Comparison of ENCODE assay signal across 8 cellular contexts in genomic region chr19:9818734-9819589, GRCh38. TPM values are rescaled to one million over a fixed set of nuclear protein-coding genes. Genes with fewer than 3 reads are reported as not detected.
A peak's percentile ranks its signal among the peaks of the same experiment; 100 is the strongest.
DNase-seq lines count a peak whose midpoint lies in the region; ATAC-seq and TF ChIP-seq lines count a peak whose summit lies in the region.

FBXL12 (minus strand) TSS chr19:9819079; CDS start chr19:9818813, 266 bp downstream.

- DNase-seq in GM23338 (ENCODE audit: low spot score), result peak; percentile 100
- peak; percentile 96 for DNase-seq in LNCaP clone FGC (ENCODE audit: low read depth)
- peak; percentile 96 for DNase-seq in RWPE1 (ENCODE audit: low spot score)
- peak; percentile 100 for DNase-seq in fibroblast of gingiva (ENCODE audit: low read depth)
- DNase-seq in naive thymus-derived CD4-positive, alpha-beta T cell, result peak; percentile 99 to 100 (median 100)
- peak; percentile 100 for DNase-seq in stimulated activated naive B cell treated with anti-CD40 and anti-IgM and Interleukin-4, amounts not matched to agents 10 μg/mL and 1 μg/mL and 100 μg/mL, for 72 hours

- peaks cover 16% of the 10 kb centered on the region; the same call in 1 of the 2 replicates for H3K9me3 ChIP-seq in DOHH2 (ENCODE audit: control insufficient read depth, insufficient read depth, low read length)
- no peaks in the 10 kb centered on the region for H3K9me3 ChIP-seq in naive thymus-derived CD4-positive, alpha-beta T cell (ENCODE audit: control insufficient read depth in 2 of 3, low read length in 3 of 3)

- H3K4me1 ChIP-seq in DOHH2 (ENCODE audit: control insufficient read depth, low read length) (peaks cover 21% of the 10 kb centered on the region), GM23338 (ENCODE audit: insufficient read depth) (peaks cover 12% of the 10 kb centered on the region)
- peaks cover 9 to 14% of the 10 kb centered on the region in 2 donors for H3K4me1 ChIP-seq in naive thymus-derived CD4-positive, alpha-beta T cell (ENCODE audit: control insufficient read depth in 2 of 2, insufficient read depth in 2 of 2, low read length in 2 of 2)

- H3K27ac ChIP-seq in DOHH2 (ENCODE audit: low read depth, low read length) (peak within 1 kb of the TSS; percentile 75), GM23338 (ENCODE audit: low read depth) (peak within 1 kb of the TSS; percentile 99), RWPE1 (peak within 1 kb of the TSS; percentile 94)
- H3K27ac ChIP-seq in naive thymus-derived CD4-positive, alpha-beta T cell (ENCODE audit: low read depth, low read length), result peak within 1 kb of the TSS; percentile 99

- H3K4me3 ChIP-seq in DOHH2 (ENCODE audit: low read length) (peak within 1 kb of the TSS; percentile 97), GM23338 (peak within 1 kb of the TSS; percentile 98), LNCaP clone FGC (ENCODE audit: low read depth, low read length) (peak within 1 kb of the TSS; percentile 99)
- H3K4me3 ChIP-seq in naive thymus-derived CD4-positive, alpha-beta T cell (ENCODE audit: low read length), result peak within 1 kb of the TSS; percentile 100

- H3K4me1 Mint-ChIP-seq in GM23338, result peaks cover 14% of the 10 kb centered on the region
- peaks cover 10% of the 10 kb centered on the region for H3K4me1 Mint-ChIP-seq in activated T-helper 17 cell treated with anti-CD3 and anti-CD28 coated beads, Interleukin-2, amount 50 U/mL, for 72 hours
- H3K4me1 Mint-ChIP-seq in naive thymus-derived CD4-positive, alpha-beta T cell, result peaks cover 19 to 43% (median 30%) of the 10 kb centered on the region in 7 donors
- H3K4me1 Mint-ChIP-seq in stimulated activated naive B cell treated with anti-CD40 and anti-IgM and Interleukin-4, amounts not matched to agents 10 μg/mL and 1 μg/mL and 100 μg/mL, for 72 hours, result peaks cover 10 to 30% of the 10 kb centered on the region in 2 donors

- TF ChIP-seq CTCF in DOHH2 (IDR thresholded peaks at IDR 0.05; ENCODE audit: low read depth, low read length, poor library complexity, severe bottlenecking) (no peak), GM23338 (conservative IDR thresholded peaks at IDR 0.05; ENCODE audit: low read depth in 2 of 2) (no peak), LNCaP clone FGC (IDR thresholded peaks at IDR 0.05; ENCODE audit: control insufficient read depth, extremely low read depth, insufficient read depth) (no peak), RWPE1 (conservative IDR thresholded peaks at IDR 0.05; ENCODE audit: low read depth) (no peak)

- peaks cover 6% of the 10 kb centered on the region for H3K27me3 Mint-ChIP-seq in GM23338 (ENCODE audit: insufficient read depth, low read depth, poor library complexity)
- no peaks in the 10 kb centered on the region for H3K27me3 Mint-ChIP-seq in activated T-helper 17 cell treated with anti-CD3 and anti-CD28 coated beads, Interleukin-2, amount 50 U/mL, for 72 hours
- H3K27me3 Mint-ChIP-seq in naive thymus-derived CD4-positive, alpha-beta T cell, result no peaks in the 10 kb centered on the region
- H3K27me3 Mint-ChIP-seq in stimulated activated naive B cell treated with anti-CD40 and anti-IgM and Interleukin-4, amounts not matched to agents 10 μg/mL and 1 μg/mL and 100 μg/mL, for 72 hours, result no peaks in the 10 kb centered on the region

- H3F3A ChIP-seq in DOHH2 (ENCODE audit: control insufficient read depth, insufficient read depth) (no peaks in the 10 kb centered on the region), GM23338 (replicated peaks; ENCODE audit: low read depth) (peaks cover 10% of the 10 kb centered on the region; the same call in 1 of the 2 replicates)

- H3K36me3 Mint-ChIP-seq in GM23338 (ENCODE audit: low read depth), result peaks cover 30% of the 10 kb centered on the region
- peaks cover 23% of the 10 kb centered on the region for H3K36me3 Mint-ChIP-seq in activated T-helper 17 cell treated with anti-CD3 and anti-CD28 coated beads, Interleukin-2, amount 50 U/mL, for 72 hours (ENCODE audit: low read depth)
- peaks cover 10 to 29% (median 21%) of the 10 kb centered on the region in 5 donors for H3K36me3 Mint-ChIP-seq in naive thymus-derived CD4-positive, alpha-beta T cell
- peaks cover 22 to 33% of the 10 kb centered on the region in 2 donors for H3K36me3 Mint-ChIP-seq in stimulated activated naive B cell treated with anti-CD40 and anti-IgM and Interleukin-4, amounts not matched to agents 10 μg/mL and 1 μg/mL and 100 μg/mL, for 72 hours

- H3K4me2 ChIP-seq in DOHH2 (ENCODE audit: low read length) (peak within 1 kb of the TSS; percentile 86), GM23338 (peak within 1 kb of the TSS; percentile 97)

- H3K79me2 ChIP-seq in DOHH2 (ENCODE audit: control insufficient read depth, low read length) (peaks cover 45% of the 10 kb centered on the region), GM23338 (replicated peaks; ENCODE audit: insufficient read depth) (peaks cover 44% of the 10 kb centered on the region)

- H3K9me2 ChIP-seq in DOHH2 (replicated peaks; ENCODE audit: control insufficient read depth, low read length) (no peaks in the 10 kb centered on the region), GM23338 (ENCODE audit: insufficient read depth) (no peaks in the 10 kb centered on the region)

- peak within 1 kb of the TSS; percentile 97 for H3K27ac Mint-ChIP-seq in GM23338
- H3K27ac Mint-ChIP-seq in activated T-helper 17 cell treated with anti-CD3 and anti-CD28 coated beads, Interleukin-2, amount 50 U/mL, for 72 hours, result peak within 1 kb of the TSS; percentile 82
- H3K27ac Mint-ChIP-seq in naive thymus-derived CD4-positive, alpha-beta T cell, result peak within 1 kb of the TSS; percentile 78 to 97 (median 90)
- H3K27ac Mint-ChIP-seq in stimulated activated naive B cell treated with anti-CD40 and anti-IgM and Interleukin-4, amounts not matched to agents 10 μg/mL and 1 μg/mL and 100 μg/mL, for 72 hours, result peak within 1 kb of the TSS; percentile 98

- POLR2A ChIA-PET in RWPE1 (lab: Yijun Ruan, JAX; ENCODE audit: low non-redundant PET), result interaction anchor here (0.6 to 0.7 kb wide), 3 partner anchors 11 to 567 kb away, joined by 3 to 4 read pairs (median 3); no protein-coding TSS in a partner anchor
- POLR2A ChIA-PET in naive thymus-derived CD4-positive, alpha-beta T cell (lab: Charles Lee), result interaction anchor here (0.7 to 2.5 kb wide), 9 partner anchors 8 to 492 kb away, joined by 3 to 19 read pairs (median 3); partner anchors contain the start of genes UBL5 and ZNF846

- H3K36me3 ChIP-seq in DOHH2 (ENCODE audit: control insufficient read depth, low read length) (peaks cover 41% of the 10 kb centered on the region), GM23338 (ENCODE audit: insufficient read depth) (peaks cover 10% of the 10 kb centered on the region; the same call in 1 of the 2 replicates)
- peaks cover 0 to 12% (median 0%) of the 10 kb centered on the region in 3 experiments for H3K36me3 ChIP-seq in naive thymus-derived CD4-positive, alpha-beta T cell (ENCODE audit: control insufficient read depth in 2 of 3, insufficient read depth in 3 of 3, low read length in 3 of 3)

- ATAC-seq in GM23338, result peak; percentile 84
- ATAC-seq in activated T-helper 17 cell treated with anti-CD3 and anti-CD28 coated beads, Interleukin-2, amount 50 U/mL, for 72 hours (replicated peaks), result peak; percentile 89
- peak; percentile 93 for ATAC-seq in naive thymus-derived CD4-positive, alpha-beta T cell
- peak; percentile 87 to 90 for ATAC-seq in stimulated activated naive B cell treated with anti-CD40 and anti-IgM and Interleukin-4, amounts not matched to agents 10 μg/mL and 1 μg/mL and 100 μg/mL, for 72 hours (replicated peaks)

- peak within 1 kb of the TSS; percentile 90 for H3K4me3 Mint-ChIP-seq in GM23338
- peak within 1 kb of the TSS; percentile 79 for H3K4me3 Mint-ChIP-seq in activated T-helper 17 cell treated with anti-CD3 and anti-CD28 coated beads, Interleukin-2, amount 50 U/mL, for 72 hours
- peak within 1 kb of the TSS; percentile 81 to 96 (median 90) for H3K4me3 Mint-ChIP-seq in naive thymus-derived CD4-positive, alpha-beta T cell
- H3K4me3 Mint-ChIP-seq in stimulated activated naive B cell treated with anti-CD40 and anti-IgM and Interleukin-4, amounts not matched to agents 10 μg/mL and 1 μg/mL and 100 μg/mL, for 72 hours, result peak within 1 kb of the TSS; percentile 95 to 98

- peaks cover 21% of the 10 kb centered on the region; the same call in 2 of the 3 replicates for H3K9me3 Mint-ChIP-seq in GM23338
- H3K9me3 Mint-ChIP-seq in activated T-helper 17 cell treated with anti-CD3 and anti-CD28 coated beads, Interleukin-2, amount 50 U/mL, for 72 hours, result no peaks in the 10 kb centered on the region
- peaks cover 0 to 15% (median 1%) of the 10 kb centered on the region in 11 donors for H3K9me3 Mint-ChIP-seq in naive thymus-derived CD4-positive, alpha-beta T cell
- H3K9me3 Mint-ChIP-seq in stimulated activated naive B cell treated with anti-CD40 and anti-IgM and Interleukin-4, amounts not matched to agents 10 μg/mL and 1 μg/mL and 100 μg/mL, for 72 hours, result peaks cover 6 to 7% of the 10 kb centered on the region in 2 donors

- no peaks in the 10 kb centered on the region for H3K27me3 ChIP-seq in DOHH2 (ENCODE audit: control insufficient read depth, low read length)
- no peaks in the 10 kb centered on the region for H3K27me3 ChIP-seq in GM23338 (ENCODE audit: insufficient read depth)
- H3K27me3 ChIP-seq in naive thymus-derived CD4-positive, alpha-beta T cell (ENCODE audit: control insufficient read depth in 2 of 2, insufficient read depth in 2 of 2, low read length in 2 of 2), result no peaks in the 10 kb centered on the region

- intact Hi-C loops in naive thymus-derived CD4-positive, alpha-beta T cell (cut with micrococcal nuclease), result loop anchor here (1.0 to 10.0 kb wide), 25 partner anchors 8 to 1897 kb away; partner anchors contain the start of genes CARM1 (in 2 of the 2), MBD3L1 (in 2 of the 2), PIN1 (in 2 of the 2) and UBL5 (in 2 of the 2)

- CTCF ChIA-PET in RWPE1 (lab: Yijun Ruan, JAX), result interaction anchor here (0.7 kb wide), 1 partner anchor 10 kb away, joined by 4 read pairs; no protein-coding TSS in a partner anchor
- CTCF ChIA-PET in naive thymus-derived CD4-positive, alpha-beta T cell (lab: Charles Lee), result interaction anchor here (0.7 to 1.1 kb wide), 2 partner anchors 9 to 615 kb away, joined by 3 to 4 read pairs; no protein-coding TSS in a partner anchor

- H2AFZ ChIP-seq in GM23338, result peak within 1 kb of the TSS; percentile 99

- H4K20me1 ChIP-seq in DOHH2 (ENCODE audit: control insufficient read depth, insufficient read depth, low read depth, low read length) (no peaks in the 10 kb centered on the region), GM23338 (replicated peaks; ENCODE audit: insufficient read depth) (peaks cover 8% of the 10 kb centered on the region)

TF ChIP-seq in GM23338, 12 proteins besides CTCF, POLR2A, EP300 and RAD21 (continues in another document):
- TF ChIP-seq STAT1 (IDR thresholded peaks at IDR 0.05; ENCODE audit: unreplicated experiment), result no peak
- no peak for TF ChIP-seq EZH2phosphoT487 (IDR thresholded peaks at IDR 0.05; ENCODE audit: unreplicated experiment)
- no peak for TF ChIP-seq EZH2 (IDR thresholded peaks at IDR 0.05; ENCODE audit: low read depth, unreplicated experiment)

RNA-seq across cellular contexts. Expression of gene FBXL12, which starts in this region (rescaled TPM):
- total RNA-seq in GM23338 (2014; rRNA removed; shearing (Covaris generic)), result 25.4 and 32.8 TPM in 2 replicates
- polyA plus RNA-seq in GM23338 (2016; fragmentation: Nextera tagmentation; extraction: Ambion mirVana), result 23.5 and 24.1 TPM in 2 replicates
- total RNA-seq in activated T-helper 17 cell treated with anti-CD3 and anti-CD28 coated beads, Interleukin-2, amount 50 U/mL, for 72 hours, result 10 to 100 TPM; 23.6 to 27.2 TPM
- total RNA-seq in naive thymus-derived CD4-positive, alpha-beta T cell, result 10 to 100 TPM; 16.8 to 36.2 (median 34.0) TPM
- 10 to 100 TPM in 1 of 2 donors, 1 to 10 TPM in 1; 8.5 to 16.1 TPM for polyA plus RNA-seq in naive thymus-derived CD4-positive, alpha-beta T cell

Comparison
In these comparisons a context has a peak if more than half of its experiments do, and no peak if none do; other contexts are left out.
1. Peak in every context shown above with its lines: DNase-seq, ATAC-seq, H3K4me3 ChIP-seq and H3K27ac ChIP-seq.